In the genomic region with DNA sequence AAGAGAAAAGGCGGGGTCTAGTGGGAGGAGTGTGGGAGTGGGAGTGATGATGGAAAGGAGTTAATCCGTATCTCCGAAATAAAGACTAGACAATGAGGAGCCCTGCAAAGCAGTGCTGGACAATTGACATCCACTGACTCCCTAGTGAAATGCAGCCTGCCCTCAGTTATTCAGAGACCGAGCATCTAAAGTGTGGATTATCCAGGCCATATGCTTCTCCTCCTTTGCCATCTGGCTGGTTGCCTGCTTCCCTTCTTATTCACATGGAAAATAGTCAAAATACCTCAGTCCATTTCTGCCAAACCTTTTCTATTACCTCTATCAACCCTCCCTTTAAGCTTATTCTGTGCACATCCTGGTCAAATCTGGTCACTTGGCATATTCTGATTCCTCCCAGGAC, we compare ENCODE assay signal across 1 cellular context.
TF ChIP-seq lines count a peak whose summit lies in the region.

No MANE protein-coding gene starts in this region.

TF ChIP-seq in WTC11, 78 proteins besides CTCF, POLR2A, EP300 and RAD21 (continued from another document):
- TF ChIP-seq, protein P1, sequence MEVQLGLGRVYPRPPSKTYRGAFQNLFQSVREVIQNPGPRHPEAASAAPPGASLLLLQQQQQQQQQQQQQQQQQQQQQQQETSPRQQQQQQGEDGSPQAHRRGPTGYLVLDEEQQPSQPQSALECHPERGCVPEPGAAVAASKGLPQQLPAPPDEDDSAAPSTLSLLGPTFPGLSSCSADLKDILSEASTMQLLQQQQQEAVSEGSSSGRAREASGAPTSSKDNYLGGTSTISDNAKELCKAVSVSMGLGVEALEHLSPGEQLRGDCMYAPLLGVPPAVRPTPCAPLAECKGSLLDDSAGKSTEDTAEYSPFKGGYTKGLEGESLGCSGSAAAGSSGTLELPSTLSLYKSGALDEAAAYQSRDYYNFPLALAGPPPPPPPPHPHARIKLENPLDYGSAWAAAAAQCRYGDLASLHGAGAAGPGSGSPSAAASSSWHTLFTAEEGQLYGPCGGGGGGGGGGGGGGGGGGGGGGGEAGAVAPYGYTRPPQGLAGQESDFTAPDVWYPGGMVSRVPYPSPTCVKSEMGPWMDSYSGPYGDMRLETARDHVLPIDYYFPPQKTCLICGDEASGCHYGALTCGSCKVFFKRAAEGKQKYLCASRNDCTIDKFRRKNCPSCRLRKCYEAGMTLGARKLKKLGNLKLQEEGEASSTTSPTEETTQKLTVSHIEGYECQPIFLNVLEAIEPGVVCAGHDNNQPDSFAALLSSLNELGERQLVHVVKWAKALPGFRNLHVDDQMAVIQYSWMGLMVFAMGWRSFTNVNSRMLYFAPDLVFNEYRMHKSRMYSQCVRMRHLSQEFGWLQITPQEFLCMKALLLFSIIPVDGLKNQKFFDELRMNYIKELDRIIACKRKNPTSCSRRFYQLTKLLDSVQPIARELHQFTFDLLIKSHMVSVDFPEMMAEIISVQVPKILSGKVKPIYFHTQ (CRISPR knock-in tag; IDR thresholded peaks at IDR 0.05), result no peak
- no peak for TF ChIP-seq SMAD3 (CRISPR knock-in tag; IDR thresholded peaks at IDR 0.05; ENCODE audit: borderline replicate concordance)
- TF ChIP-seq, protein P2, sequence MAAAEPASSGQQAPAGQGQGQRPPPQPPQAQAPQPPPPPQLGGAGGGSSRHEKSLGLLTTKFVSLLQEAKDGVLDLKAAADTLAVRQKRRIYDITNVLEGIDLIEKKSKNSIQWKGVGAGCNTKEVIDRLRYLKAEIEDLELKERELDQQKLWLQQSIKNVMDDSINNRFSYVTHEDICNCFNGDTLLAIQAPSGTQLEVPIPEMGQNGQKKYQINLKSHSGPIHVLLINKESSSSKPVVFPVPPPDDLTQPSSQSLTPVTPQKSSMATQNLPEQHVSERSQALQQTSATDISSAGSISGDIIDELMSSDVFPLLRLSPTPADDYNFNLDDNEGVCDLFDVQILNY (CRISPR knock-in tag; IDR thresholded peaks at IDR 0.05), result no peak
- no peak for TF ChIP-seq ZNF396 (CRISPR knock-in tag; IDR thresholded peaks at IDR 0.05; ENCODE audit: borderline replicate concordance)
